ENCODE assay signal across 7 cellular contexts in genomic region chr6:15691250-15691869, GRCh38. TPM values are rescaled to one million over a fixed set of nuclear protein-coding genes. Genes with fewer than 3 reads are reported as not detected.
DNase-seq lines count a peak whose midpoint lies in the region; ATAC-seq and TF ChIP-seq lines count a peak whose summit lies in the region.

No MANE protein-coding gene starts in this region.

- DNase-seq in GM13976 (ENCODE audit: low spot score) (peak; percentile 89), NCI-H187 (lab: John Stamatoyannopoulos, UW) (peak; percentile 22 to 75), T-helper 2 cell (peak; percentile 48 to 91 (median 66)), ascending aorta (ENCODE audit: low spot score in 2 of 2) (peak; percentile 53 to 88), hepatic stellate cell (ENCODE audit: low spot score) (peak; percentile 80), gastrocnemius medialis (peak; percentile 80 to 84)

- TF ChIP-seq POLR2A in gastrocnemius medialis (IDR thresholded peaks at IDR 0.05): no peak

- in situ Hi-C loops in GM13976 (cut with MboI; ENCODE audit: low sequenced_read_pairs, unreplicated experiment): loop anchor here (10.0 kb wide), 2 partner anchors 483 to 513 kb away; no protein-coding TSS in a partner anchor
- in situ Hi-C loops in gastrocnemius medialis (cut with MboI; ENCODE audit: low sequenced_read_pairs in 4 of 4): loop anchor here (5.0 to 10.0 kb wide), 3 partner anchors 491 to 513 kb away; no protein-coding TSS in a partner anchor

- H3K27ac ChIP-seq in ascending aorta: peak overlapping the region; percentile 34 to 61
- H3K27ac ChIP-seq in gastrocnemius medialis: peak overlapping the region; percentile 66 to 77 (median 71)

- H3K9me3 ChIP-seq in ascending aorta: no peaks in the 10 kb centered on the region
- H3K9me3 ChIP-seq in gastrocnemius medialis: no peaks in the 10 kb centered on the region

- H3K36me3 ChIP-seq in ascending aorta (no peaks in the 10 kb centered on the region), gastrocnemius medialis (no peaks in the 10 kb centered on the region)

- intact Hi-C loops in ascending aorta (cut with DNase I) (loop anchor here (1.0 kb wide), 4 partner anchors 438 to 586 kb away; partner anchors contain the start of gene MYLIP), gastrocnemius medialis (cut with DNase I; ENCODE audit: low total_unique reads) (loop anchor here (1.0 to 5.0 kb wide), 6 partner anchors 101 to 515 kb away; no protein-coding TSS in a partner anchor)

- TF ChIP-seq CTCF in GM13976 (IDR thresholded peaks at IDR 0.05; ENCODE audit: borderline replicate concordance, control extremely low read depth, extremely low read depth, insufficient read depth, missing control alignments) (peak; percentile 99), ascending aorta (IDR thresholded peaks at IDR 0.05) (peak; percentile 99), gastrocnemius medialis (IDR thresholded peaks at IDR 0.05 in 4 of 5, conservative IDR thresholded peaks at IDR 0.05 in 1 of 5) (peak; percentile 98 to 100 (median 98))

- ATAC-seq in HG02938 (IDR thresholded peaks at IDR 0.05; ENCODE audit: unreplicated experiment) (peak; percentile 90), gastrocnemius medialis (peak; percentile 95 to 98)

- H3K4me1 ChIP-seq in ascending aorta (peaks cover 6 to 8% of the 10 kb centered on the region in 2 donors), gastrocnemius medialis (peaks cover 13% of the 10 kb centered on the region in 2 donors)

- H3K4me3 ChIP-seq in ascending aorta (peak overlapping the region; percentile 40 to 68), gastrocnemius medialis (peak overlapping the region; percentile 55 to 62 (median 56))

- H3K27me3 ChIP-seq in ascending aorta (no peaks in the 10 kb centered on the region), gastrocnemius medialis (no peaks in the 10 kb centered on the region)

RNA-seq across cellular contexts. Expression of gene DTNBP1, which starts 28.5 kb away (rescaled TPM):
- total RNA-seq in ascending aorta (5.6 TPM), gastrocnemius medialis (10 to 100 TPM in 2 of 4 donors, 1 to 10 TPM in 2; 5.2 to 33.5 (median 12.5) TPM)

Comparison
In these comparisons a context has a peak if more than half of its experiments do, and no peak if none do; other contexts are left out.
1. Peak in every context shown above with its lines: DNase-seq, ATAC-seq, H3K4me3 ChIP-seq and H3K27ac ChIP-seq.